Comparison of ENCODE assay signal across 32 cellular contexts in genomic region chr3:79040091-79040490, GRCh38.
"Had no signal": no experiment of that assay in that cellular context is flagged by ENCODE, and none has a peak within 500 bp of the region (broad histone marks: within the 10 kb centered on the region; RNA-seq: fewer than 3 reads in every experiment).

No MANE protein-coding gene starts in this region.

- ATAC-seq: activated CD8-positive, alpha-beta memory T cell treated with anti-CD3 and anti-CD28 coated beads, Interleukin-2, amount 10 ng/mL, durations not matched to agents 7 days and 5 days; activated naive CD8-positive, alpha-beta T cell treated with anti-CD3 and anti-CD28 coated beads, Interleukin-2, amount 50 U/mL, for 24 hours; Panc1 had no signal

- H3K4me3 Mint-ChIP-seq: activated B cell treated with CpG ODN at 0.5 μM for 24 hours; activated CD4-positive, alpha-beta memory T cell treated with anti-CD3 and anti-CD28 coated beads, Interleukin-2, amount 10 ng/mL, durations not matched to agents 7 days and 5 days; activated CD8-positive, alpha-beta memory T cell treated with anti-CD3 and anti-CD28 coated beads, Interleukin-2, amount 10 ng/mL, durations not matched to agents 7 days and 5 days; activated naive CD4-positive, alpha-beta T cell treated with anti-CD3 and anti-CD28 coated beads, Interleukin-2, amount 10 ng/mL, durations not matched to agents 7 days and 5 days; activated naive CD8-positive, alpha-beta T cell; activated naive CD8-positive, alpha-beta T cell treated with anti-CD3 and anti-CD28 coated beads, Interleukin-2, amount 50 U/mL, for 24 hours; brain had no signal

- H3K27ac ChIP-seq: SJSA1, VCaP had no signal

- DNase-seq: activated B cell treated with CpG ODN at 0.5 μM for 24 hours; activated CD4-positive, alpha-beta memory T cell treated with anti-CD3 and anti-CD28 coated beads, Interleukin-2, amount 10 ng/mL, durations not matched to agents 7 days and 5 days; activated CD4-positive, alpha-beta T cell treated with anti-CD3 and anti-CD28 coated beads for 1 hour; activated CD4-positive, alpha-beta T cell treated with anti-CD3 and anti-CD28 coated beads for 48 hours; activated CD8-positive, alpha-beta memory T cell treated with anti-CD3 and anti-CD28 coated beads for 24 hours; activated CD8-positive, alpha-beta memory T cell treated with anti-CD3 and anti-CD28 coated beads, Interleukin-2, amount 10 ng/mL, durations not matched to agents 7 days and 5 days; activated CD8-positive, alpha-beta memory T cell treated with anti-CD3 and anti-CD28 coated beads, Interleukin-2, amount 50 U/mL, for 48 hours; activated effector memory CD4-positive, alpha-beta T cell treated with Interleukin-2 at 50 U/mL for 16 hours; activated naive CD4-positive, alpha-beta T cell treated with anti-CD3 and anti-CD28 coated beads, Interleukin-2, amount 10 ng/mL, durations not matched to agents 7 days and 5 days; activated naive CD8-positive, alpha-beta T cell treated with anti-CD3 and anti-CD28 coated beads, Interleukin-2, amount 50 U/mL, for 24 hours; activated T-cell treated with anti-CD3 and anti-CD28 coated beads, Interleukin-2, amount 50 U/mL, for 48 hours; anterior cingulate cortex; central memory CD4-positive, alpha-beta T cell; Karpas-422; NCI-H1105 treated with DMSO at 0.1 percent for 48 hours; NCI-H1436; NCI-H1694; NCI-H1930; NCI-H2081 treated with DMSO at 0.1 percent for 48 hours; NCI-H446 treated with DMSO at 0.1 percent for 48 hours; NCI-H524; NCI-H69; SHP77 treated with DMSO at 0.1 percent for 48 hours; SW 1271; T-helper 1 cell; T-helper 2 cell; T-helper 9 cell had no signal

- H3K4me1 ChIP-seq: SJSA1 had no signal

- H3K9me3 Mint-ChIP-seq: activated B cell treated with CpG ODN at 0.5 μM for 24 hours; activated naive CD8-positive, alpha-beta T cell treated with anti-CD3 and anti-CD28 coated beads, Interleukin-2, amount 50 U/mL, for 24 hours; brain had no signal

- H3K4me1 Mint-ChIP-seq: activated B cell treated with CpG ODN at 0.5 μM for 24 hours; activated CD4-positive, alpha-beta memory T cell treated with anti-CD3 and anti-CD28 coated beads, Interleukin-2, amount 10 ng/mL, durations not matched to agents 7 days and 5 days; activated CD8-positive, alpha-beta memory T cell treated with anti-CD3 and anti-CD28 coated beads, Interleukin-2, amount 10 ng/mL, durations not matched to agents 7 days and 5 days; activated naive CD4-positive, alpha-beta T cell treated with anti-CD3 and anti-CD28 coated beads, Interleukin-2, amount 10 ng/mL, durations not matched to agents 7 days and 5 days; activated naive CD8-positive, alpha-beta T cell treated with anti-CD3 and anti-CD28 coated beads, Interleukin-2, amount 50 U/mL, for 24 hours; brain had no signal

- H3K36me3 Mint-ChIP-seq: activated CD8-positive, alpha-beta memory T cell treated with anti-CD3 and anti-CD28 coated beads, Interleukin-2, amount 10 ng/mL, durations not matched to agents 7 days and 5 days; activated naive CD4-positive, alpha-beta T cell treated with anti-CD3 and anti-CD28 coated beads, Interleukin-2, amount 10 ng/mL, durations not matched to agents 7 days and 5 days; activated naive CD8-positive, alpha-beta T cell; brain had no signal

- H3K27ac Mint-ChIP-seq: activated B cell treated with CpG ODN at 0.5 μM for 24 hours; activated CD4-positive, alpha-beta memory T cell treated with anti-CD3 and anti-CD28 coated beads, Interleukin-2, amount 10 ng/mL, durations not matched to agents 7 days and 5 days; activated CD8-positive, alpha-beta memory T cell treated with anti-CD3 and anti-CD28 coated beads, Interleukin-2, amount 10 ng/mL, durations not matched to agents 7 days and 5 days; activated naive CD4-positive, alpha-beta T cell treated with anti-CD3 and anti-CD28 coated beads, Interleukin-2, amount 10 ng/mL, durations not matched to agents 7 days and 5 days; activated naive CD8-positive, alpha-beta T cell; activated naive CD8-positive, alpha-beta T cell treated with anti-CD3 and anti-CD28 coated beads, Interleukin-2, amount 50 U/mL, for 24 hours; brain had no signal

- H3K27me3 ChIP-seq: SJSA1 had no signal

- H3K27me3 Mint-ChIP-seq: activated B cell treated with CpG ODN at 0.5 μM for 24 hours; activated CD4-positive, alpha-beta memory T cell treated with anti-CD3 and anti-CD28 coated beads, Interleukin-2, amount 10 ng/mL, durations not matched to agents 7 days and 5 days; activated CD8-positive, alpha-beta memory T cell treated with anti-CD3 and anti-CD28 coated beads, Interleukin-2, amount 10 ng/mL, durations not matched to agents 7 days and 5 days; activated naive CD4-positive, alpha-beta T cell treated with anti-CD3 and anti-CD28 coated beads, Interleukin-2, amount 10 ng/mL, durations not matched to agents 7 days and 5 days; activated naive CD8-positive, alpha-beta T cell; activated naive CD8-positive, alpha-beta T cell treated with anti-CD3 and anti-CD28 coated beads, Interleukin-2, amount 50 U/mL, for 24 hours had no signal

- H3K9me3 ChIP-seq: SJSA1 had no signal

- H3K36me3 ChIP-seq: SJSA1 had no signal

- H3K4me3 ChIP-seq: SJSA1 had no signal
